ENCODE assay signal across 8 cellular contexts in genomic region chr3:47802734-47803477, GRCh38. TPM values are rescaled to one million over a fixed set of nuclear protein-coding genes. Genes with fewer than 3 reads are reported as not detected.
DNase-seq lines count a peak whose midpoint lies in the region; ATAC-seq and TF ChIP-seq lines count a peak whose summit lies in the region.

DHX30 (plus strand) TSS chr3:47803138; CDS start chr3:47810684, 7,546 bp downstream.

- H3K36me3 ChIP-seq in SU-DHL-6 (ENCODE audit: low read length): no peaks in the 10 kb centered on the region
- no peaks in the 10 kb centered on the region for H3K36me3 ChIP-seq in thoracic aorta

- H3K9me3 Mint-ChIP-seq in activated naive CD8-positive, alpha-beta T cell treated with anti-CD3 and anti-CD28 coated beads for 36 hours: no peaks in the 10 kb centered on the region
- H3K9me3 Mint-ChIP-seq in glutamatergic neuron (ENCODE audit: unreplicated experiment) (peaks cover 10% of the 10 kb centered on the region), osteocyte (ENCODE audit: unreplicated experiment) (no peaks in the 10 kb centered on the region)

- peaks cover 16% of the 10 kb centered on the region for H3K4me1 Mint-ChIP-seq in activated naive CD8-positive, alpha-beta T cell treated with anti-CD3 and anti-CD28 coated beads for 36 hours
- H3K4me1 Mint-ChIP-seq in glutamatergic neuron (ENCODE audit: low read depth, unreplicated experiment) (peaks cover 11% of the 10 kb centered on the region), osteocyte (ENCODE audit: unreplicated experiment) (peaks cover 22% of the 10 kb centered on the region)

- peak within 1 kb of the TSS; percentile 78 for H3K9ac ChIP-seq in SU-DHL-6 (ENCODE audit: low read length)

- no peaks in the 10 kb centered on the region for H4K20me1 ChIP-seq in SU-DHL-6 (ENCODE audit: low read depth, low read length)

- H3K9me3 ChIP-seq in SU-DHL-6 (ENCODE audit: insufficient read depth, low read length) (no peaks in the 10 kb centered on the region), thoracic aorta (no peaks in the 10 kb centered on the region)

- peaks cover 17 to 22% of the 10 kb centered on the region in 2 donors for H3K4me1 ChIP-seq in thoracic aorta (ENCODE audit: control insufficient read depth in 1 of 2, low read depth in 2 of 2)

- H3K27me3 ChIP-seq in SU-DHL-6 (ENCODE audit: low read length) (no peaks in the 10 kb centered on the region), thoracic aorta (replicated peaks; ENCODE audit: insufficient read depth) (no peaks in the 10 kb centered on the region)

- H3K27ac ChIP-seq in SU-DHL-6 (ENCODE audit: low read depth, low read length) (peak within 1 kb of the TSS; percentile 55), thoracic aorta (peak within 1 kb of the TSS; percentile 96 to 99)

- H3K4me3 Mint-ChIP-seq in activated naive CD8-positive, alpha-beta T cell treated with anti-CD3 and anti-CD28 coated beads for 36 hours: peak within 1 kb of the TSS; percentile 98
- peak within 1 kb of the TSS; percentile 98 for H3K4me3 Mint-ChIP-seq in glutamatergic neuron (ENCODE audit: unreplicated experiment)
- H3K4me3 Mint-ChIP-seq in osteocyte (ENCODE audit: unreplicated experiment): peak within 1 kb of the TSS; percentile 94

- TF ChIP-seq CTCF in LNCaP clone FGC (IDR thresholded peaks at IDR 0.05; ENCODE audit: control insufficient read depth, extremely low read depth, insufficient read depth) (no peak), SU-DHL-6 (IDR thresholded peaks at IDR 0.05; ENCODE audit: insufficient read depth, low read length, poor library complexity, severe bottlenecking) (no peak), glutamatergic neuron (IDR thresholded peaks at IDR 0.05; ENCODE audit: partially characterized antibody, unreplicated experiment) (no peak), osteocyte (IDR thresholded peaks at IDR 0.05) (no peak), thoracic aorta (IDR thresholded peaks at IDR 0.05) (no peak)

- H2AFZ ChIP-seq in SU-DHL-6 (ENCODE audit: low read depth, low read length, severe bottlenecking): peak within 1 kb of the TSS; percentile 91

- ATAC-seq in thoracic aorta (ENCODE audit: insufficient number of reproducible peaks, low FRiP score, low read depth): peak; percentile 70

- no peaks in the 10 kb centered on the region for H3K27me3 Mint-ChIP-seq in activated naive CD8-positive, alpha-beta T cell treated with anti-CD3 and anti-CD28 coated beads for 36 hours
- H3K27me3 Mint-ChIP-seq in glutamatergic neuron (ENCODE audit: unreplicated experiment) (peaks cover 6% of the 10 kb centered on the region), osteocyte (ENCODE audit: unreplicated experiment) (no peaks in the 10 kb centered on the region)

- DNase-seq in GF-D8 (lab: John Stamatoyannopoulos, UW): peak; percentile 51
- DNase-seq in H4 (ENCODE audit: low spot score): peak; percentile 61
- no peak for DNase-seq in LNCaP clone FGC (ENCODE audit: low read depth)
- DNase-seq in activated naive CD8-positive, alpha-beta T cell treated with anti-CD3 and anti-CD28 coated beads for 36 hours: peak; percentile 90
- DNase-seq in glutamatergic neuron: peak; percentile 89
- peak; percentile 93 for DNase-seq in osteocyte (ENCODE audit: extremely low spot score, unreplicated experiment)
- peak; percentile 61 for DNase-seq in thoracic aorta (ENCODE audit: low spot score)

- H3K9me2 ChIP-seq in SU-DHL-6 (replicated peaks; ENCODE audit: insufficient read depth, low read length): no peaks in the 10 kb centered on the region

- H3K4me3 ChIP-seq in LNCaP clone FGC (ENCODE audit: low read depth, low read length): peak within 1 kb of the TSS; percentile 90
- H3K4me3 ChIP-seq in SU-DHL-6 (ENCODE audit: insufficient read depth, low read length, poor library complexity, severe bottlenecking): peak within 1 kb of the TSS; percentile 76
- H3K4me3 ChIP-seq in thoracic aorta: peak within 1 kb of the TSS; percentile 99

- peaks cover 4% of the 10 kb centered on the region; the same call in 1 of the 2 replicates for H3K79me2 ChIP-seq in SU-DHL-6 (ENCODE audit: insufficient read depth, low read length)

- H3K36me3 Mint-ChIP-seq in activated naive CD8-positive, alpha-beta T cell treated with anti-CD3 and anti-CD28 coated beads for 36 hours: peaks cover 2% of the 10 kb centered on the region
- H3K36me3 Mint-ChIP-seq in glutamatergic neuron (ENCODE audit: unreplicated experiment): no peaks in the 10 kb centered on the region
- peaks cover 2% of the 10 kb centered on the region for H3K36me3 Mint-ChIP-seq in osteocyte (ENCODE audit: unreplicated experiment)

- peak within 1 kb of the TSS; percentile 81 for H3K4me2 ChIP-seq in SU-DHL-6 (ENCODE audit: low read depth, low read length, poor library complexity, severe bottlenecking)

- H3F3A ChIP-seq in SU-DHL-6 (ENCODE audit: insufficient read depth): 0 out of 2 replicates have a peak, but pooled peaks cover 3% of the 10 kb centered on the region

- peak within 1 kb of the TSS; percentile 97 for H3K27ac Mint-ChIP-seq in activated naive CD8-positive, alpha-beta T cell treated with anti-CD3 and anti-CD28 coated beads for 36 hours
- H3K27ac Mint-ChIP-seq in glutamatergic neuron (ENCODE audit: unreplicated experiment) (peak within 1 kb of the TSS; percentile 100), osteocyte (ENCODE audit: unreplicated experiment) (peak within 1 kb of the TSS; percentile 96)

RNA-seq across cellular contexts. Expression of gene DHX30, which starts in this region (rescaled TPM):
- total RNA-seq in H4 (2014; rRNA removed; shearing (Covaris generic)): 29.8 and 36.0 TPM in 2 replicates
- total RNA-seq in activated naive CD8-positive, alpha-beta T cell treated with anti-CD3 and anti-CD28 coated beads for 36 hours: 100 to 1,000 TPM; 105 to 110 TPM
- total RNA-seq in glutamatergic neuron (ENCODE audit: unreplicated experiment) (116 TPM), osteocyte (78.9 and 83.5 TPM in 2 replicates), thoracic aorta (10 to 100 TPM; 60.2 to 68.4 TPM)
